Comparison of ENCODE assay signal across 16 cellular contexts in genomic region chr6:29927841-29928388, GRCh38. TPM values are rescaled to one million over a fixed set of nuclear protein-coding genes. Genes with fewer than 3 reads are reported as not detected.
DNase-seq lines count a peak whose midpoint lies in the region; ATAC-seq and TF ChIP-seq lines count a peak whose summit lies in the region.
"Had no signal": no experiment of that assay in that cellular context is flagged by ENCODE, and none has a peak within 500 bp of the region (broad histone marks: within the 10 kb centered on the region; RNA-seq: fewer than 3 reads in every experiment).

No MANE protein-coding gene starts in this region.

- H3K36me3 ChIP-seq in Loucy (ENCODE audit: insufficient read depth, low read length) = no peaks in the 10 kb centered on the region
- H3K36me3 ChIP-seq in WERI-Rb-1 = no peaks in the 10 kb centered on the region

- peaks cover 39% of the 10 kb centered on the region for H3K4me1 ChIP-seq in Loucy (ENCODE audit: insufficient read depth, low read length, poor library complexity, severe bottlenecking)
- H3K4me1 ChIP-seq: parathyroid adenoma had no signal

- H3K9me3 ChIP-seq in Loucy (ENCODE audit: insufficient read depth, low read depth, low read length) (no peaks in the 10 kb centered on the region), WERI-Rb-1 (ENCODE audit: severe bottlenecking) (peaks cover 28% of the 10 kb centered on the region)

- H3K27me3 Mint-ChIP-seq in activated naive CD8-positive, alpha-beta T cell treated with anti-CD3 and anti-CD28 coated beads, Interleukin-2, amount 50 U/mL, for 24 hours = no peaks in the 10 kb centered on the region
- H3K27me3 Mint-ChIP-seq: activated B cell treated with CpG ODN at 0.5 μM for 24 hours, IgD-negative memory B cell, naive B cell had no signal

- peak overlapping the region; percentile 99 for H3K4me2 ChIP-seq in Loucy (ENCODE audit: low read depth, low read length, poor library complexity, severe bottlenecking)

- H3K9me2 ChIP-seq in Loucy (replicated peaks; ENCODE audit: low read depth, low read length) = no peaks in the 10 kb centered on the region

- no peaks in the 10 kb centered on the region for H3F3A ChIP-seq in Loucy (ENCODE audit: low read depth)

- peak overlapping the region; percentile 80 for H3K4me3 ChIP-seq in Loucy (ENCODE audit: low read length, poor library complexity, severe bottlenecking)
- H3K4me3 ChIP-seq in WERI-Rb-1 (ENCODE audit: low read depth, low read length) = no peak overlapping the region

- H3K79me2 ChIP-seq in Loucy (ENCODE audit: insufficient read depth, low read length) = peaks cover 37% of the 10 kb centered on the region
- H3K79me2 ChIP-seq: parathyroid adenoma had no signal

- H3K27me3 ChIP-seq in Loucy (ENCODE audit: insufficient read depth, low read length, poor library complexity, severe bottlenecking) (no peaks in the 10 kb centered on the region), WERI-Rb-1 (ENCODE audit: insufficient read depth, low read depth, severe bottlenecking) (peaks cover 67% of the 10 kb centered on the region)

- H3K9ac ChIP-seq in Loucy (ENCODE audit: low read depth, low read length, poor library complexity, severe bottlenecking) = peak overlapping the region; percentile 99
- H3K9ac ChIP-seq: parathyroid adenoma had no signal

- H3K4me1 Mint-ChIP-seq in activated naive CD8-positive, alpha-beta T cell treated with anti-CD3 and anti-CD28 coated beads, Interleukin-2, amount 50 U/mL, for 24 hours = peaks cover 49% of the 10 kb centered on the region
- H3K4me1 Mint-ChIP-seq in stimulated activated effector memory CD8-positive, alpha-beta T cell treated with anti-CD3 and anti-CD28 coated beads, Interleukin-12 subunit alpha, Interleukin-12 subunit beta, amount 100 ng/mL, for 72 hours = peaks cover 32% of the 10 kb centered on the region

- peaks cover 33% of the 10 kb centered on the region for H3K36me3 Mint-ChIP-seq in activated naive CD8-positive, alpha-beta T cell treated with anti-CD3 and anti-CD28 coated beads, Interleukin-2, amount 50 U/mL, for 24 hours (ENCODE audit: low read depth)
- H3K36me3 Mint-ChIP-seq in stimulated activated effector memory CD8-positive, alpha-beta T cell treated with anti-CD3 and anti-CD28 coated beads, Interleukin-12 subunit alpha, Interleukin-12 subunit beta, amount 100 ng/mL, for 72 hours = no peaks in the 10 kb centered on the region
- H3K36me3 Mint-ChIP-seq: IgD-negative memory B cell had no signal

- H3K9me3 Mint-ChIP-seq in activated naive CD8-positive, alpha-beta T cell treated with anti-CD3 and anti-CD28 coated beads, Interleukin-2, amount 50 U/mL, for 24 hours = no peaks in the 10 kb centered on the region
- no peaks in the 10 kb centered on the region for H3K9me3 Mint-ChIP-seq in stimulated activated effector memory CD8-positive, alpha-beta T cell treated with anti-CD3 and anti-CD28 coated beads, Interleukin-12 subunit alpha, Interleukin-12 subunit beta, amount 100 ng/mL, for 72 hours
- H3K9me3 Mint-ChIP-seq: activated B cell treated with CpG ODN at 0.5 μM for 24 hours, IgD-negative memory B cell, naive B cell had no signal

- no peak overlapping the region for H3K27ac ChIP-seq in WERI-Rb-1
- H3K27ac ChIP-seq: HL-60 had no signal

- peak overlapping the region; percentile 92 for H3K4me3 Mint-ChIP-seq in activated naive CD8-positive, alpha-beta T cell treated with anti-CD3 and anti-CD28 coated beads, Interleukin-2, amount 50 U/mL, for 24 hours
- peak overlapping the region; percentile 80 for H3K4me3 Mint-ChIP-seq in stimulated activated effector memory CD8-positive, alpha-beta T cell treated with anti-CD3 and anti-CD28 coated beads, Interleukin-12 subunit alpha, Interleukin-12 subunit beta, amount 100 ng/mL, for 72 hours

- TF ChIP-seq CTCF in Loucy (conservative IDR thresholded peaks at IDR 0.05; ENCODE audit: low read length) (no peak), WERI-Rb-1 (IDR thresholded peaks at IDR 0.05; ENCODE audit: low read depth, low read length) (no peak)

- no peak overlapping the region for H2AFZ ChIP-seq in Loucy (ENCODE audit: low read length)

- no peak for ATAC-seq in activated naive CD8-positive, alpha-beta T cell treated with anti-CD3 and anti-CD28 coated beads, Interleukin-2, amount 50 U/mL, for 24 hours
- no peak for ATAC-seq in stimulated activated effector memory CD8-positive, alpha-beta T cell treated with anti-CD3 and anti-CD28 coated beads, Interleukin-12 subunit alpha, Interleukin-12 subunit beta, amount 100 ng/mL, for 72 hours
- no peak for ATAC-seq in HG02623 (IDR thresholded peaks at IDR 0.05; ENCODE audit: unreplicated experiment)
- no peak for ATAC-seq in Right ventricle myocardium superior (ENCODE audit: poor library complexity)

- peak overlapping the region; percentile 95 for H3K27ac Mint-ChIP-seq in activated naive CD8-positive, alpha-beta T cell treated with anti-CD3 and anti-CD28 coated beads, Interleukin-2, amount 50 U/mL, for 24 hours
- peak overlapping the region; percentile 92 for H3K27ac Mint-ChIP-seq in stimulated activated effector memory CD8-positive, alpha-beta T cell treated with anti-CD3 and anti-CD28 coated beads, Interleukin-12 subunit alpha, Interleukin-12 subunit beta, amount 100 ng/mL, for 72 hours

- no peaks in the 10 kb centered on the region for H4K20me1 ChIP-seq in Loucy (ENCODE audit: insufficient read depth, low read length, poor library complexity, severe bottlenecking)

- DNase-seq in activated effector memory CD4-positive, alpha-beta T cell treated with anti-CD3 and anti-CD28 coated beads, Interleukin-2, amount 50 U/mL, for 16 hours = peak; percentile 52
- DNase-seq in activated effector memory CD4-positive, alpha-beta T cell treated with Interleukin-2 at 50 U/mL for 16 hours = no peak
- no peak for DNase-seq in activated naive CD8-positive, alpha-beta T cell treated with anti-CD3 and anti-CD28 coated beads, Interleukin-2, amount 50 U/mL, for 24 hours
- DNase-seq in stimulated activated effector memory CD8-positive, alpha-beta T cell treated with anti-CD3 and anti-CD28 coated beads, Interleukin-12 subunit alpha, Interleukin-12 subunit beta, amount 100 ng/mL, for 72 hours (ENCODE audit: low spot score in 2 of 2) = no peak
- DNase-seq in WERI-Rb-1 = no peak
- no peak for DNase-seq in Right ventricle myocardium superior
- DNase-seq: activated B cell treated with CpG ODN at 0.5 μM for 24 hours, kidney, naive B cell, NCI-H187, NCI-H345 had no signal

- intact Hi-C loops in Right ventricle myocardium superior (cut with DNase I) = loop anchor here (10.0 kb wide), 1 partner anchor 47 kb away; no protein-coding TSS in a partner anchor

RNA-seq across cellular contexts. Expression of gene HLA-A, which starts 14.4 kb away (rescaled TPM):
- 222 TPM for total RNA-seq in Right ventricle myocardium superior
